9 cellular contexts compared by ENCODE assay signal in genomic region chr9:93223241-93224180, GRCh38. TPM values are rescaled to one million over a fixed set of nuclear protein-coding genes. Genes with fewer than 3 reads are reported as not detected.
A peak's percentile ranks its signal among the peaks of the same experiment; 100 is the strongest.
DNase-seq lines count a peak whose midpoint lies in the region; ATAC-seq and TF ChIP-seq lines count a peak whose summit lies in the region.
"Had no signal": no experiment of that assay in that cellular context is flagged by ENCODE, and none has a peak within 500 bp of the region (broad histone marks: within the 10 kb centered on the region; RNA-seq: fewer than 3 reads in every experiment).

No MANE protein-coding gene starts in this region.

- H3K27ac ChIP-seq in esophagus squamous epithelium (peak overlapping the region in 1 of 4 donors; percentile 12), tibial nerve (no peak overlapping the region)

- no peak for TF ChIP-seq CTCF in HFF-Myc (IDR thresholded peaks at IDR 0.05; ENCODE audit: low read depth, low read length, missing control alignments)
- TF ChIP-seq CTCF in esophagus squamous epithelium (IDR thresholded peaks at IDR 0.05), result no peak
- no peak for TF ChIP-seq CTCF in tibial nerve (IDR thresholded peaks at IDR 0.05)

- peaks cover 7 to 28% (median 13%) of the 10 kb centered on the region in 3 donors for H3K4me1 ChIP-seq in esophagus squamous epithelium
- peaks cover 0 to 11% (median 0%) of the 10 kb centered on the region in 4 donors for H3K4me1 ChIP-seq in tibial nerve

- intact Hi-C loops in left cardiac atrium (cut with DNase I) (no loop called here), esophagus squamous epithelium (cut with DNase I) (no loop called here)

- peaks cover 0 to 1% (median 0%) of the 10 kb centered on the region in 4 donors for H3K27me3 ChIP-seq in esophagus squamous epithelium
- no peaks in the 10 kb centered on the region for H3K27me3 ChIP-seq in tibial nerve

- WGBS in esophagus squamous epithelium, 2 donors, result 14 to 34% methylated on average over 4 to 7 of the region's 16 CpGs
- 42 to 58% methylated on average over 13 of the region's 16 CpGs for WGBS in tibial nerve, 2 donors

- H3K36me3 ChIP-seq in esophagus squamous epithelium, result no peaks in the 10 kb centered on the region
- no peaks in the 10 kb centered on the region for H3K36me3 ChIP-seq in tibial nerve

- ATAC-seq in left cardiac atrium (peak; percentile 74 to 82), GM19328 (IDR thresholded peaks at IDR 0.05; ENCODE audit: unreplicated experiment) (no peak)
- ATAC-seq: stimulated activated effector memory CD8-positive, alpha-beta T cell treated with anti-CD3 and anti-CD28 coated beads, Interleukin-12 subunit alpha, Interleukin-12 subunit beta, amount 100 ng/mL, for 72 hours had no signal

- no peak for TF ChIP-seq POLR2A in esophagus squamous epithelium (IDR thresholded peaks at IDR 0.05)
- TF ChIP-seq POLR2A in tibial nerve (IDR thresholded peaks at IDR 0.05), result no peak

- peak; percentile 65 for DNase-seq in HFF-Myc (ENCODE audit: extremely low read depth, low read depth)
- peak; percentile 14 for DNase-seq in T1000 (lab: John Stamatoyannopoulos, UW)
- no peak for DNase-seq in left cardiac atrium
- DNase-seq in stromal cell of bone marrow (ENCODE audit: low read depth), result peak; percentile 28
- DNase-seq in esophagus squamous epithelium (lab: John Stamatoyannopoulos, UW), result no peak
- no peak for DNase-seq in tibial nerve (ENCODE audit: low spot score in 2 of 2)
- DNase-seq: NCI-H524 had no signal

- H3K4me3 ChIP-seq in HFF-Myc (replicated peaks; ENCODE audit: low read depth, low read length) (no peak overlapping the region), esophagus squamous epithelium (no peak overlapping the region), tibial nerve (no peak overlapping the region)

- H3K9me3 ChIP-seq in esophagus squamous epithelium (no peaks in the 10 kb centered on the region), tibial nerve (no peaks in the 10 kb centered on the region)

- no peak for TF ChIP-seq EP300 in tibial nerve (IDR thresholded peaks at IDR 0.05)

RNA-seq across cellular contexts. Expression of gene WNK2, which starts 39.6 kb away (rescaled TPM):
- total RNA-seq in left cardiac atrium (100 to 1,000 TPM; 174 to 175 TPM), esophagus squamous epithelium (1 to 10 TPM in 3 of 4 donors, under 1 TPM in 1; 0.40 to 8.8 (median 5.2) TPM), tibial nerve (10 to 100 TPM in 2 of 4 donors, 1 to 10 TPM in 2; 3.8 to 17.7 (median 9.0) TPM)

Comparison
In these comparisons a context has a peak if more than half of its experiments do, and no peak if none do; other contexts are left out.
1. DNase-seq: peak in HFF-Myc (single experiment), T1000 (single experiment) and stromal cell of bone marrow (single experiment); none in left cardiac atrium (single experiment), esophagus squamous epithelium (single experiment) and tibial nerve (0 of 2).
2. RNA of gene WNK2, which starts 39.6 kb away (total RNA-seq): 174 to 175 TPM in left cardiac atrium; 3.8 to 17.7 TPM in tibial nerve and 0.40 to 8.8 TPM in esophagus squamous epithelium; every median in the first group is over 4 times any median in the second.